In genomic region chr10:30027057-30028005, GRCh38 we compare ENCODE assay signal across 10 cellular contexts. TPM values are rescaled to one million over a fixed set of nuclear protein-coding genes. Genes with fewer than 3 reads are reported as not detected.
DNase-seq lines count a peak whose midpoint lies in the region; ATAC-seq and TF ChIP-seq lines count a peak whose summit lies in the region.
"Had no signal": no experiment of that assay in that cellular context is flagged by ENCODE, and none has a peak within 500 bp of the region (broad histone marks: within the 10 kb centered on the region; RNA-seq: fewer than 3 reads in every experiment).

No MANE protein-coding gene starts in this region.

- no peaks in the 10 kb centered on the region for H3K9me3 ChIP-seq in OCI-LY7 (ENCODE audit: low read length)
- H3K9me3 ChIP-seq: A549 had no signal

- no peak for TF ChIP-seq CTCF in OCI-LY7 (conservative IDR thresholded peaks at IDR 0.05; ENCODE audit: low read length)

- CTCF ChIA-PET in OCI-LY7 (lab: Charles Lee; ENCODE audit: unreplicated experiment) = interaction anchor here (0.5 kb wide), 1 partner anchor 363 kb away, joined by 4 read pairs; no protein-coding TSS in a partner anchor

- no peak overlapping the region for H3K27ac ChIP-seq in OCI-LY7 (ENCODE audit: low read depth, low read length, poor library complexity, severe bottlenecking)
- H3K27ac ChIP-seq: A549, epithelial cell of prostate had no signal

- no peaks in the 10 kb centered on the region for H3K79me2 ChIP-seq in OCI-LY7 (ENCODE audit: insufficient read depth, low read depth, low read length)

- no peak overlapping the region for H3K4me3 ChIP-seq in OCI-LY7 (ENCODE audit: low read depth, low read length, poor library complexity, severe bottlenecking)
- H3K4me3 ChIP-seq: A549 had no signal

- H2AFZ ChIP-seq in OCI-LY7 (ENCODE audit: low read length) = no peak overlapping the region

- DNase-seq in DMS79 treated with DMSO at 0.1 percent for 48 hours (lab: John Stamatoyannopoulos, UW) (peak; percentile 16), DMS79 (lab: John Stamatoyannopoulos, UW) (no peak), OCI-LY7 (ENCODE audit: low spot score) (peak; percentile 13), iPS DF 19.7 (ENCODE audit: low read depth, low spot score) (peak; percentile 38), H4 (ENCODE audit: low spot score) (no peak)
- peak; percentile 68 for DNase-seq in activated T-helper 9 cell treated with anti-CD3 and anti-CD28 coated beads, Interleukin-2, amount 50 U/mL, for 16 hours (ENCODE audit: low read depth)
- DNase-seq in stimulated activated CD4-positive, alpha-beta T cell treated with anti-CD3 and anti-CD28 coated beads, TNF-alpha, amount 100 ng/mL, for 48 hours (ENCODE audit: low read depth in 3 of 3) = peak; percentile 59 to 82 (median 64)

- no TSS peak for BruUV-seq in OCI-LY7 (replicated peaks; lab: Mats Ljungman, UMichigan)

- POLR2A ChIA-PET in OCI-LY7 (lab: Charles Lee) = interaction anchor here (0.6 to 0.7 kb wide), 2 partner anchors 322 to 1087 kb away, joined by 3 to 4 read pairs; partner anchors contain the start of gene MTPAP

- H3K36me3 ChIP-seq in OCI-LY7 (ENCODE audit: insufficient read depth, low read length) = no peaks in the 10 kb centered on the region

- ATAC-seq in HG02973 (IDR thresholded peaks at IDR 0.05; ENCODE audit: unreplicated experiment) = peak; percentile 90

- H3K4me1 ChIP-seq in OCI-LY7 (ENCODE audit: insufficient read depth, low read length, poor library complexity, severe bottlenecking) = no peaks in the 10 kb centered on the region
- H3K4me1 ChIP-seq: A549 had no signal

- intact Hi-C loops in OCI-LY7 (cut with micrococcal nuclease; ENCODE audit: unreplicated experiment) = no loop called here

- H4K20me1 ChIP-seq in OCI-LY7 (ENCODE audit: insufficient read depth, low read length) = no peaks in the 10 kb centered on the region

- H3K9me2 ChIP-seq in OCI-LY7 (ENCODE audit: insufficient read depth, low read length) = no peaks in the 10 kb centered on the region

- peak overlapping the region; percentile 47 for H3K4me2 ChIP-seq in OCI-LY7 (ENCODE audit: low read length)
- H3K4me2 ChIP-seq: A549 had no signal

RNA-seq across cellular contexts. Expression of gene JCAD, which starts 32.1 kb away (rescaled TPM):
- not detected in 2 replicates for total RNA-seq in OCI-LY7 (2014; rRNA removed; shearing (Covaris generic))
- 0.04 TPM in 1 of 2 replicates, not detected in the other for total RNA-seq in OCI-LY7 (2022)
- 4.1 and 5.2 TPM in 2 replicates for total RNA-seq in H4 (2014; rRNA removed; shearing (Covaris generic))

Comparison
In these comparisons a context has a peak if more than half of its experiments do, and no peak if none do; other contexts are left out.
1. DNase-seq: peak in DMS79 treated with DMSO at 0.1 percent for 48 hours (single experiment), OCI-LY7 (single experiment), activated T-helper 9 cell treated with anti-CD3 and anti-CD28 coated beads, Interleukin-2, amount 50 U/mL, for 16 hours (single experiment), iPS DF 19.7 (single experiment) and stimulated activated CD4-positive, alpha-beta T cell treated with anti-CD3 and anti-CD28 coated beads, TNF-alpha, amount 100 ng/mL, for 48 hours (3 of 3); none in DMS79 (single experiment) and H4 (single experiment).